24 cellular contexts compared by ENCODE assay signal in genomic region chr14:100150932-100151587, GRCh38. TPM values are rescaled to one million over a fixed set of nuclear protein-coding genes. Genes with fewer than 3 reads are reported as not detected.
DNase-seq lines count a peak whose midpoint lies in the region; ATAC-seq and TF ChIP-seq lines count a peak whose summit lies in the region.
"Had no signal": no experiment of that assay in that cellular context is flagged by ENCODE, and none has a peak within 500 bp of the region (broad histone marks: within the 10 kb centered on the region; RNA-seq: fewer than 3 reads in every experiment).

No MANE protein-coding gene starts in this region.

- no peaks in the 10 kb centered on the region for H3K27me3 ChIP-seq in transverse colon

- no peak for ATAC-seq in central memory CD8-positive, alpha-beta T cell (replicated peaks; ENCODE audit: extremely low read depth, poor library complexity, severe bottlenecking)
- ATAC-seq in HG02642 (IDR thresholded peaks at IDR 0.05; ENCODE audit: poor library complexity, unreplicated experiment): no peak
- ATAC-seq in activated T-cell treated with anti-CD3 and anti-CD28 coated beads, Interleukin-2, amount 50 U/mL, for 4 hours: no peak

- peaks cover 0 to 5% of the 10 kb centered on the region in 2 donors for H3K9me3 ChIP-seq in transverse colon
- H3K9me3 ChIP-seq: prostate gland had no signal

- no peak for DNase-seq in activated naive CD4-positive, alpha-beta T cell treated with anti-CD3 and anti-CD28 coated beads, Interleukin-2, amount 10 ng/mL, durations not matched to agents 7 days and 5 days
- DNase-seq in activated naive CD4-positive, alpha-beta T cell treated with anti-CD3 and anti-CD28 coated beads, Interleukin-2, amount 50 U/mL, for 16 hours: no peak
- no peak for DNase-seq in central memory CD8-positive, alpha-beta T cell (ENCODE audit: low spot score in 2 of 2)
- peak; percentile 8 for DNase-seq in midbrain (lab: John Stamatoyannopoulos, UW)
- no peak for DNase-seq in transverse colon
- no peak for DNase-seq in chondrocyte (ENCODE audit: low spot score)
- no peak for DNase-seq in activated T-cell treated with anti-CD3 and anti-CD28 coated beads, Interleukin-2, amount 50 U/mL, for 4 hours
- DNase-seq: activated CD4-positive, alpha-beta memory T cell treated with anti-CD3 and anti-CD28 coated beads for 36 hours; activated naive CD4-positive, alpha-beta T cell treated with anti-CD3 and anti-CD28 coated beads for 36 hours; activated T-cell treated with anti-CD3 and anti-CD28 coated beads, Interleukin-2, amount 50 U/mL, for 1 hour; C1 segment of cervical spinal cord; DMS 273 treated with DMSO at 0.1 percent for 48 hours; foreskin fibroblast; H7; islet precursor cell; NCI-H1694; NCI-H446 treated with DMSO at 0.1 percent for 48 hours; SHP77; stimulated activated CD4-positive, alpha-beta T cell treated with anti-CD3 and anti-CD28 coated beads, Interleukin-2, amount 100 ng/mL, for 48 hours; T-helper 1 cell had no signal

- no peak overlapping the region for H3K4me3 ChIP-seq in transverse colon
- H3K4me3 ChIP-seq: prostate gland had no signal

- H3K36me3 ChIP-seq in transverse colon: no peaks in the 10 kb centered on the region
- H3K36me3 ChIP-seq: prostate gland had no signal

- peaks cover 53% of the 10 kb centered on the region for H3K27me3 Mint-ChIP-seq in activated naive CD4-positive, alpha-beta T cell treated with anti-CD3 and anti-CD28 coated beads, Interleukin-2, amount 10 ng/mL, durations not matched to agents 7 days and 5 days
- H3K27me3 Mint-ChIP-seq in central memory CD8-positive, alpha-beta T cell: no peaks in the 10 kb centered on the region
- no peaks in the 10 kb centered on the region for H3K27me3 Mint-ChIP-seq in chondrocyte (ENCODE audit: low read depth)
- no peaks in the 10 kb centered on the region for H3K27me3 Mint-ChIP-seq in activated T-cell treated with anti-CD3 and anti-CD28 coated beads, Interleukin-2, amount 50 U/mL, for 4 hours (ENCODE audit: low read depth)

- intact Hi-C loops in transverse colon (cut with DNase I; ENCODE audit: low total_unique reads): no loop called here

- H3K4me3 Mint-ChIP-seq in activated naive CD4-positive, alpha-beta T cell treated with anti-CD3 and anti-CD28 coated beads, Interleukin-2, amount 10 ng/mL, durations not matched to agents 7 days and 5 days: no peak overlapping the region
- H3K4me3 Mint-ChIP-seq in central memory CD8-positive, alpha-beta T cell: no peak overlapping the region
- no peak overlapping the region for H3K4me3 Mint-ChIP-seq in chondrocyte (ENCODE audit: unreplicated experiment)
- H3K4me3 Mint-ChIP-seq in activated T-cell treated with anti-CD3 and anti-CD28 coated beads, Interleukin-2, amount 50 U/mL, for 4 hours: no peak overlapping the region
- H3K4me3 Mint-ChIP-seq: activated CD4-positive, alpha-beta memory T cell treated with anti-CD3 and anti-CD28 coated beads for 36 hours; activated naive CD4-positive, alpha-beta T cell treated with anti-CD3 and anti-CD28 coated beads for 36 hours; nephron had no signal

- 36 to 71% methylated on average over 6 to 9 of the region's 12 CpGs for WGBS in transverse colon (ENCODE audit: low coverage in 1 of 2), 2 donors

- no peak for TF ChIP-seq EP300 in transverse colon (IDR thresholded peaks at IDR 0.05; ENCODE audit: low read depth)

- TF ChIP-seq CTCF in transverse colon (IDR thresholded peaks at IDR 0.05): no peak
- no peak for TF ChIP-seq CTCF in chondrocyte (IDR thresholded peaks at IDR 0.05)

- peaks cover 17 to 59% (median 55%) of the 10 kb centered on the region in 4 donors for H3K4me1 ChIP-seq in transverse colon

- H3K9me3 Mint-ChIP-seq in activated naive CD4-positive, alpha-beta T cell treated with anti-CD3 and anti-CD28 coated beads, Interleukin-2, amount 10 ng/mL, durations not matched to agents 7 days and 5 days: peaks cover 10% of the 10 kb centered on the region
- H3K9me3 Mint-ChIP-seq in central memory CD8-positive, alpha-beta T cell: peaks cover 6% of the 10 kb centered on the region
- H3K9me3 Mint-ChIP-seq in chondrocyte (ENCODE audit: low read depth): peaks cover 7% of the 10 kb centered on the region
- H3K9me3 Mint-ChIP-seq in activated T-cell treated with anti-CD3 and anti-CD28 coated beads, Interleukin-2, amount 50 U/mL, for 4 hours: peaks cover 6% of the 10 kb centered on the region

- in situ Hi-C loops in transverse colon (cut with MboI; ENCODE audit: low pct_ligation_motif_present in 1 of 4, low pct_unique_long_range_greater_than_20kb in 1 of 4, low sequenced_read_pairs in 3 of 4): no loop called here

- CTCF ChIA-PET in activated naive CD4-positive, alpha-beta T cell treated with anti-CD3 and anti-CD28 coated beads, Interleukin-2, amount 10 ng/mL, durations not matched to agents 7 days and 5 days (lab: Charles Lee): no interaction called here

- no peak for TF ChIP-seq POLR2A in transverse colon (IDR thresholded peaks at IDR 0.05)

- peaks cover 25% of the 10 kb centered on the region for H3K4me1 Mint-ChIP-seq in activated naive CD4-positive, alpha-beta T cell treated with anti-CD3 and anti-CD28 coated beads, Interleukin-2, amount 10 ng/mL, durations not matched to agents 7 days and 5 days
- H3K4me1 Mint-ChIP-seq in central memory CD8-positive, alpha-beta T cell: peaks cover 17% of the 10 kb centered on the region
- no peaks in the 10 kb centered on the region for H3K4me1 Mint-ChIP-seq in chondrocyte (ENCODE audit: low read depth)
- peaks cover 16% of the 10 kb centered on the region for H3K4me1 Mint-ChIP-seq in activated T-cell treated with anti-CD3 and anti-CD28 coated beads, Interleukin-2, amount 50 U/mL, for 4 hours (ENCODE audit: low read depth)

- peak overlapping the region; percentile 72 for H3K27ac Mint-ChIP-seq in activated naive CD4-positive, alpha-beta T cell treated with anti-CD3 and anti-CD28 coated beads, Interleukin-2, amount 10 ng/mL, durations not matched to agents 7 days and 5 days
- H3K27ac Mint-ChIP-seq in central memory CD8-positive, alpha-beta T cell (ENCODE audit: low read depth): peak overlapping the region; percentile 61
- H3K27ac Mint-ChIP-seq in chondrocyte (ENCODE audit: unreplicated experiment): no peak overlapping the region
- H3K27ac Mint-ChIP-seq: activated CD4-positive, alpha-beta memory T cell treated with anti-CD3 and anti-CD28 coated beads for 36 hours; activated naive CD4-positive, alpha-beta T cell treated with anti-CD3 and anti-CD28 coated beads for 36 hours; nephron had no signal

- H3K27ac ChIP-seq in transverse colon: peak overlapping the region; percentile 72 to 79 (median 73)
- H3K27ac ChIP-seq: prostate gland had no signal

- H3K36me3 Mint-ChIP-seq in activated naive CD4-positive, alpha-beta T cell treated with anti-CD3 and anti-CD28 coated beads, Interleukin-2, amount 10 ng/mL, durations not matched to agents 7 days and 5 days: peaks cover 10% of the 10 kb centered on the region
- peaks cover 15% of the 10 kb centered on the region for H3K36me3 Mint-ChIP-seq in central memory CD8-positive, alpha-beta T cell (ENCODE audit: insufficient read depth)
- H3K36me3 Mint-ChIP-seq in chondrocyte (ENCODE audit: low read depth): peaks cover 5% of the 10 kb centered on the region
- H3K36me3 Mint-ChIP-seq in activated T-cell treated with anti-CD3 and anti-CD28 coated beads, Interleukin-2, amount 50 U/mL, for 4 hours (ENCODE audit: insufficient read depth): peaks cover 3% of the 10 kb centered on the region

RNA-seq across cellular contexts. Expression of gene DEGS2, which starts 8.4 kb away (rescaled TPM):
- 10 to 100 TPM in 3 of 4 donors, 1 to 10 TPM in 1; 4.9 to 33.2 (median 23.7) TPM for total RNA-seq in transverse colon
- total RNA-seq in chondrocyte: 0.17 to 0.36 TPM in 2 of 3 replicates, not detected in the other
- under 1 TPM; 0.19 to 0.40 (median 0.40) TPM for total RNA-seq in activated T-cell treated with anti-CD3 and anti-CD28 coated beads, Interleukin-2, amount 50 U/mL, for 4 hours
- total RNA-seq: A673, H7 had no signal
